2 cellular contexts compared by ENCODE assay signal in genomic region chr4:6345096-6345830, GRCh38.
TF ChIP-seq lines count a peak whose summit lies in the region.

No MANE protein-coding gene starts in this region.

TF ChIP-seq in HCT116, 20 proteins besides CTCF, POLR2A, EP300 and RAD21:
- TF ChIP-seq EZH2phosphoT487 (IDR thresholded peaks at IDR 0.05; ENCODE audit: borderline replicate concordance) (no peak), ZFX (IDR thresholded peaks at IDR 0.05) (no peak), SIN3A (IDR thresholded peaks at IDR 0.05; ENCODE audit: low read depth) (no peak), CEBPB (IDR thresholded peaks at IDR 0.05; ENCODE audit: low read depth) (no peak), SP1 (IDR thresholded peaks at IDR 0.05; ENCODE audit: low read depth) (no peak), FOSL1 (IDR thresholded peaks at IDR 0.05; ENCODE audit: low read depth) (no peak), EGR1 (IDR thresholded peaks at IDR 0.05; ENCODE audit: low read depth) (no peak), POLR2AphosphoS5 (IDR thresholded peaks at IDR 0.05; ENCODE audit: low read depth, low read length) (no peak), ZNF274 (IDR thresholded peaks at IDR 0.05; ENCODE audit: low read depth, low read length) (no peak), CBX3 (IDR thresholded peaks at IDR 0.05; ENCODE audit: low read depth) (no peak), TCF7L2 (IDR thresholded peaks at IDR 0.05; ENCODE audit: borderline replicate concordance, extremely low read depth, insufficient read depth, insufficient read length) (no peak), SRF (IDR thresholded peaks at IDR 0.05; ENCODE audit: low read depth) (no peak), EZH2 (IDR thresholded peaks at IDR 0.05) (no peak), ELF1 (IDR thresholded peaks at IDR 0.05; ENCODE audit: borderline replicate concordance, low read depth) (no peak), YY1 (IDR thresholded peaks at IDR 0.05; ENCODE audit: extremely low read depth, insufficient replicate concordance, low read depth, low read length) (no peak)
- TF ChIP-seq, protein P1, sequence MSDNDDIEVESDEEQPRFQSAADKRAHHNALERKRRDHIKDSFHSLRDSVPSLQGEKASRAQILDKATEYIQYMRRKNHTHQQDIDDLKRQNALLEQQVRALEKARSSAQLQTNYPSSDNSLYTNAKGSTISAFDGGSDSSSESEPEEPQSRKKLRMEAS (IDR thresholded peaks at IDR 0.05): no peak
- TF ChIP-seq, protein P2, sequence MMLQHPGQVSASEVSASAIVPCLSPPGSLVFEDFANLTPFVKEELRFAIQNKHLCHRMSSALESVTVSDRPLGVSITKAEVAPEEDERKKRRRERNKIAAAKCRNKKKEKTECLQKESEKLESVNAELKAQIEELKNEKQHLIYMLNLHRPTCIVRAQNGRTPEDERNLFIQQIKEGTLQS (IDR thresholded peaks at IDR 0.05): no peak

TF ChIP-seq in H1, 55 proteins besides CTCF, POLR2A, EP300 and RAD21:
- TF ChIP-seq, protein P3, sequence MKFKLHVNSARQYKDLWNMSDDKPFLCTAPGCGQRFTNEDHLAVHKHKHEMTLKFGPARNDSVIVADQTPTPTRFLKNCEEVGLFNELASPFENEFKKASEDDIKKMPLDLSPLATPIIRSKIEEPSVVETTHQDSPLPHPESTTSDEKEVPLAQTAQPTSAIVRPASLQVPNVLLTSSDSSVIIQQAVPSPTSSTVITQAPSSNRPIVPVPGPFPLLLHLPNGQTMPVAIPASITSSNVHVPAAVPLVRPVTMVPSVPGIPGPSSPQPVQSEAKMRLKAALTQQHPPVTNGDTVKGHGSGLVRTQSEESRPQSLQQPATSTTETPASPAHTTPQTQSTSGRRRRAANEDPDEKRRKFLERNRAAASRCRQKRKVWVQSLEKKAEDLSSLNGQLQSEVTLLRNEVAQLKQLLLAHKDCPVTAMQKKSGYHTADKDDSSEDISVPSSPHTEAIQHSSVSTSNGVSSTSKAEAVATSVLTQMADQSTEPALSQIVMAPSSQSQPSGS (IDR thresholded peaks at IDR 0.05; ENCODE audit: low read length): no peak
- no peak for TF ChIP-seq SP2 (IDR thresholded peaks at IDR 0.05; ENCODE audit: low read length)
- no peak for TF ChIP-seq MAFK (IDR thresholded peaks at IDR 0.05; ENCODE audit: low read depth, low read length)
- TF ChIP-seq SIN3A (conservative IDR thresholded peaks at IDR 0.05 in 1 of 2, IDR thresholded peaks at IDR 0.05 in 1 of 2; ENCODE audit: low read depth in 1 of 2, low read length in 2 of 2): no peak
- TF ChIP-seq CBX8 (IDR thresholded peaks at IDR 0.05; ENCODE audit: borderline replicate concordance, low read depth, low read length): no peak
- TF ChIP-seq GTF2F1 (IDR thresholded peaks at IDR 0.05; ENCODE audit: borderline replicate concordance, low read depth, low read length): no peak
- TF ChIP-seq TAF1 (IDR thresholded peaks at IDR 0.05; ENCODE audit: low read depth, low read length): no peak
- TF ChIP-seq NRF1 (IDR thresholded peaks at IDR 0.05; ENCODE audit: low read depth, low read length): no peak
- TF ChIP-seq YY1 (IDR thresholded peaks at IDR 0.05; ENCODE audit: low read depth, low read length): no peak
- TF ChIP-seq SIRT6 (IDR thresholded peaks at IDR 0.05; ENCODE audit: low read length): no peak
- no peak for TF ChIP-seq SP1 (IDR thresholded peaks at IDR 0.05; ENCODE audit: low read depth, low read length)
